Comparison of ENCODE assay signal across 1 cellular context in the genomic region with DNA sequence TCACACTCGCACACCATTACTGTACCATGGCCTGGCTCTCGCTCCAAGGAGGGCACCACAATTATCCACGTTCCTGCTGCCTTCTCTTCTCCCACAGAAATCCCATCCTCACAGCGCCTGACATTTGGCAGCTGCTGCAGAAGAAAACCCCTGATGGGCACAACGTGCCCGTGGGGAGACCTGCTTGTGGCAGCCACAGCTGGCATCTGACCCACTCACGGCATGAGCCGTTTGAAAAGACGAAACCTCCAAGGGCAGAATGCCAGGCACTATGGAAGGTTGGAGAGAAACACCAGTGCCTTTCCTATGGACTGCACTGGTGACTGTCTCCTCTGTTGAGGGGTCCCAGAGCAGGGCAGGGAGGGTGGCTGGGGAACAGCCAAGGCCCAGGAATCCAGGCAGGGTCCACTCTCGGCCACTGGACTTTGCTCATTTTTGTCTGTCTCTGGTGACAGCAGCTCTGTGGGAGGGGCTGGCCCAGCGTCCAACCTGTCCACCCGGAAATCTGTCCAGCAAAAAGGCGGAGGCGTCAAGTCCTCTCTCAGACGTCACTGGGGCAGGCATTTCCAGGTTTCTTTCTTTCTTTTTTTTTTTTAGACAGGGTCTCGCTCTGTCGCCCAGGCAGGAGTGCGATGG.
TF ChIP-seq lines count a peak whose summit lies in the region.

No MANE protein-coding gene starts in this region.

TF ChIP-seq in HepG2, 621 proteins besides CTCF, POLR2A, EP300 and RAD21 (continued from another document and continues in another):
- TF ChIP-seq ZBTB33 (CRISPR knock-in tag; IDR thresholded peaks at IDR 0.05) (no peak), PLRG1 (conservative IDR thresholded peaks at IDR 0.05) (no peak), NFE2L2 (IDR thresholded peaks at IDR 0.05; ENCODE audit: low read length) (no peak), NFKBIZ (CRISPR knock-in tag; IDR thresholded peaks at IDR 0.05) (no peak), ZBTB44 (CRISPR knock-in tag; IDR thresholded peaks at IDR 0.05) (no peak), LCORL (IDR thresholded peaks at IDR 0.05) (no peak), LCORL (CRISPR knock-in tag; IDR thresholded peaks at IDR 0.05) (peak; percentile 73; the same call in 1 of the 2 replicates), MEF2D (CRISPR knock-in tag; IDR thresholded peaks at IDR 0.05) (peak; percentile 47; the same call in 1 of the 2 replicates), GLI4 (CRISPR knock-in tag; IDR thresholded peaks at IDR 0.05; ENCODE audit: borderline replicate concordance) (no peak), FOXO1 (CRISPR knock-in tag; IDR thresholded peaks at IDR 0.05) (no peak), BRCA1 (CRISPR knock-in tag; IDR thresholded peaks at IDR 0.05) (no peak), ZNF670 (CRISPR knock-in tag; IDR thresholded peaks at IDR 0.05; ENCODE audit: borderline replicate concordance) (no peak), PAX8 (CRISPR knock-in tag; IDR thresholded peaks at IDR 0.05; ENCODE audit: borderline replicate concordance) (no peak), PHF20 (CRISPR knock-in tag; IDR thresholded peaks at IDR 0.05) (0 out of 2 replicates have a peak, but pooled peaks have one; percentile 19), ZNF639 (CRISPR knock-in tag; conservative IDR thresholded peaks at IDR 0.05) (no peak), ZNF816 (CRISPR knock-in tag; IDR thresholded peaks at IDR 0.05; ENCODE audit: borderline replicate concordance) (no peak), ZBTB20 (CRISPR knock-in tag; IDR thresholded peaks at IDR 0.05; ENCODE audit: borderline replicate concordance, low read depth) (no peak), ZNF468 (CRISPR knock-in tag; IDR thresholded peaks at IDR 0.05) (no peak), GABPB1 (CRISPR knock-in tag; IDR thresholded peaks at IDR 0.05) (peak; percentile 37; the same call in 1 of the 2 replicates), GATA4 (IDR thresholded peaks at IDR 0.05; ENCODE audit: borderline replicate concordance, low read depth) (no peak), ZFP90 (CRISPR knock-in tag; IDR thresholded peaks at IDR 0.05; ENCODE audit: borderline replicate concordance) (no peak), CBFB (CRISPR knock-in tag; IDR thresholded peaks at IDR 0.05) (no peak), SNAPC2 (CRISPR knock-in tag; IDR thresholded peaks at IDR 0.05) (no peak), NPAS2 (CRISPR knock-in tag; IDR thresholded peaks at IDR 0.05; ENCODE audit: borderline replicate concordance) (no peak), FOXP1 (IDR thresholded peaks at IDR 0.05) (no peak), FOXP1 (CRISPR knock-in tag; IDR thresholded peaks at IDR 0.05) (no peak), MLXIP (CRISPR knock-in tag; IDR thresholded peaks at IDR 0.05; ENCODE audit: borderline replicate concordance) (no peak), ZNF331 (CRISPR knock-in tag; IDR thresholded peaks at IDR 0.05) (no peak), ZNF274 (CRISPR knock-in tag; IDR thresholded peaks at IDR 0.05) (no peak), TCF7L2 (IDR thresholded peaks at IDR 0.05; ENCODE audit: low read depth, low read length) (no peak), SIN3B (IDR thresholded peaks at IDR 0.05; ENCODE audit: low read length) (no peak)
- TF ChIP-seq, protein P1, sequence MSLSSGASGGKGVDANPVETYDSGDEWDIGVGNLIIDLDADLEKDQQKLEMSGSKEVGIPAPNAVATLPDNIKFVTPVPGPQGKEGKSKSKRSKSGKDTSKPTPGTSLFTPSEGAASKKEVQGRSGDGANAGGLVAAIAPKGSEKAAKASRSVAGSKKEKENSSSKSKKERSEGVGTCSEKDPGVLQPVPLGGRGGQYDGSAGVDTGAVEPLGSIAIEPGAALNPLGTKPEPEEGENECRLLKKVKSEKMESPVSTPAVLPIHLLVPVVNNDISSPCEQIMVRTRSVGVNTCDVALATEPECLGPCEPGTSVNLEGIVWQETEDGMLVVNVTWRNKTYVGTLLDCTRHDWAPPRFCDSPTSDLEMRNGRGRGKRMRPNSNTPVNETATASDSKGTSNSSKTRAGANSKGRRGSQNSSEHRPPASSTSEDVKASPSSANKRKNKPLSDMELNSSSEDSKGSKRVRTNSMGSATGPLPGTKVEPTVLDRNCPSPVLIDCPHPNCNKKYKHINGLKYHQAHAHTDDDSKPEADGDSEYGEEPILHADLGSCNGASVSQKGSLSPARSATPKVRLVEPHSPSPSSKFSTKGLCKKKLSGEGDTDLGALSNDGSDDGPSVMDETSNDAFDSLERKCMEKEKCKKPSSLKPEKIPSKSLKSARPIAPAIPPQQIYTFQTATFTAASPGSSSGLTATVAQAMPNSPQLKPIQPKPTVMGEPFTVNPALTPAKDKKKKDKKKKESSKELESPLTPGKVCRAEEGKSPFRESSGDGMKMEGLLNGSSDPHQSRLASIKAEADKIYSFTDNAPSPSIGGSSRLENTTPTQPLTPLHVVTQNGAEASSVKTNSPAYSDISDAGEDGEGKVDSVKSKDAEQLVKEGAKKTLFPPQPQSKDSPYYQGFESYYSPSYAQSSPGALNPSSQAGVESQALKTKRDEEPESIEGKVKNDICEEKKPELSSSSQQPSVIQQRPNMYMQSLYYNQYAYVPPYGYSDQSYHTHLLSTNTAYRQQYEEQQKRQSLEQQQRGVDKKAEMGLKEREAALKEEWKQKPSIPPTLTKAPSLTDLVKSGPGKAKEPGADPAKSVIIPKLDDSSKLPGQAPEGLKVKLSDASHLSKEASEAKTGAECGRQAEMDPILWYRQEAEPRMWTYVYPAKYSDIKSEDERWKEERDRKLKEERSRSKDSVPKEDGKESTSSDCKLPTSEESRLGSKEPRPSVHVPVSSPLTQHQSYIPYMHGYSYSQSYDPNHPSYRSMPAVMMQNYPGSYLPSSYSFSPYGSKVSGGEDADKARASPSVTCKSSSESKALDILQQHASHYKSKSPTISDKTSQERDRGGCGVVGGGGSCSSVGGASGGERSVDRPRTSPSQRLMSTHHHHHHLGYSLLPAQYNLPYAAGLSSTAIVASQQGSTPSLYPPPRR (CRISPR knock-in tag; IDR thresholded peaks at IDR 0.05; ENCODE audit: borderline replicate concordance), result no peak
- TF ChIP-seq, protein P2, sequence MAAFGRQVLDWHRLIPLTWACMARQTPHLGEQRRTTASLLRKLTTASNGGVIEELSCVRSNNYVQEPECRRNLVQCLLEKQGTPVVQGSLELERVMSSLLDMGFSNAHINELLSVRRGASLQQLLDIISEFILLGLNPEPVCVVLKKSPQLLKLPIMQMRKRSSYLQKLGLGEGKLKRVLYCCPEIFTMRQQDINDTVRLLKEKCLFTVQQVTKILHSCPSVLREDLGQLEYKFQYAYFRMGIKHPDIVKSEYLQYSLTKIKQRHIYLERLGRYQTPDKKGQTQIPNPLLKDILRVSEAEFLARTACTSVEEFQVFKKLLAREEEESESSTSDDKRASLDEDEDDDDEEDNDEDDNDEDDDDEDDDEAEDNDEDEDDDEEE (CRISPR knock-in tag; IDR thresholded peaks at IDR 0.05), result no peak
- TF ChIP-seq, protein P3, sequence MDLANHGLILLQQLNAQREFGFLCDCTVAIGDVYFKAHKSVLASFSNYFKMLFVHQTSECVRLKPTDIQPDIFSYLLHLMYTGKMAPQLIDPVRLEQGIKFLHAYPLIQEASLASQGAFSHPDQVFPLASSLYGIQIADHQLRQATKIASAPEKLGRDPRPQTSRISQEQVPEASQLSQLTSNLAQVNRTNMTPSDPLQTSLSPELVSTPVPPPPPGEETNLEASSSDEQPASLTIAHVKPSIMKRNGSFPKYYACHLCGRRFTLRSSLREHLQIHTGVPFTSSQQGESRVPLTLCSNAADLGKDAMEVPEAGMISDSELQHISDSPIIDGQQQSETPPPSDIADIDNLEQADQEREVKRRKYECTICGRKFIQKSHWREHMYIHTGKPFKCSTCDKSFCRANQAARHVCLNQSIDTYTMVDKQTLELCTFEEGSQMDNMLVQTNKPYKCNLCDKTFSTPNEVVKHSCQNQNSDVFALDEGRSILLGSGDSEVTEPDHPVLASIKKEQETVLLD (CRISPR knock-in tag; IDR thresholded peaks at IDR 0.05; ENCODE audit: low read depth), result no peak
- TF ChIP-seq, protein P4, sequence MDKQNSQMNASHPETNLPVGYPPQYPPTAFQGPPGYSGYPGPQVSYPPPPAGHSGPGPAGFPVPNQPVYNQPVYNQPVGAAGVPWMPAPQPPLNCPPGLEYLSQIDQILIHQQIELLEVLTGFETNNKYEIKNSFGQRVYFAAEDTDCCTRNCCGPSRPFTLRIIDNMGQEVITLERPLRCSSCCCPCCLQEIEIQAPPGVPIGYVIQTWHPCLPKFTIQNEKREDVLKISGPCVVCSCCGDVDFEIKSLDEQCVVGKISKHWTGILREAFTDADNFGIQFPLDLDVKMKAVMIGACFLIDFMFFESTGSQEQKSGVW (CRISPR knock-in tag; IDR thresholded peaks at IDR 0.05; ENCODE audit: borderline replicate concordance), result no peak
- TF ChIP-seq, protein P5, sequence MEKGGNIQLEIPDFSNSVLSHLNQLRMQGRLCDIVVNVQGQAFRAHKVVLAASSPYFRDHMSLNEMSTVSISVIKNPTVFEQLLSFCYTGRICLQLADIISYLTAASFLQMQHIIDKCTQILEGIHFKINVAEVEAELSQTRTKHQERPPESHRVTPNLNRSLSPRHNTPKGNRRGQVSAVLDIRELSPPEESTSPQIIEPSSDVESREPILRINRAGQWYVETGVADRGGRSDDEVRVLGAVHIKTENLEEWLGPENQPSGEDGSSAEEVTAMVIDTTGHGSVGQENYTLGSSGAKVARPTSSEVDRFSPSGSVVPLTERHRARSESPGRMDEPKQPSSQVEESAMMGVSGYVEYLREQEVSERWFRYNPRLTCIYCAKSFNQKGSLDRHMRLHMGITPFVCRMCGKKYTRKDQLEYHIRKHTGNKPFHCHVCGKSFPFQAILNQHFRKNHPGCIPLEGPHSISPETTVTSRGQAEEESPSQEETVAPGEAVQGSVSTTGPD (CRISPR knock-in tag; IDR thresholded peaks at IDR 0.05), result no peak
